In the genomic region with DNA sequence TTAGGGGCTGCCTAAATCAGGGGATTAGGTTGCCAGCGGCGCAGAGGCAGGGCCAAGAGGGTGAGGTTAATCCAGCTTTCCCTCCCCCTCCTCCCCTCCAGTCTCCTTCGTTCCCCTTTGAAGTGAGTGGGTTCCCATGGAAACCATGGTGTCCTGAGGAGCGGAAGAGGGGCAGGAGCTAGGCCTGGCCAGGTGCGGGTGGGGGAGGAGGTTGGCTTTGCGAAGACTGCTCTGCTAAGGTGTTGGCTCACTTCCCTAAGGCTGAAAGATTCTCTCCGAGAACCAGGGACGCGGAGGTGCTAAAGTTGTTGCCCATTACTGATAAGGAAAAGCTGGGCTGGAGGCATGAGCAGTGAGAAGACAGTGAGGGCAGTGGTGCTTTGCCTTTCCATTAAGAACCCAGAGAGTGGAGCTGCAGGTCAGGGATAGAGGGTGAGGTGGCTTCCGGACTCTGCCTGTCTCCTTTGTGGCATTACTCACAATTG, we compare ENCODE assay signal across 13 cellular contexts.
DNase-seq lines count a peak whose midpoint lies in the region; ATAC-seq and TF ChIP-seq lines count a peak whose summit lies in the region.
"Had no signal": no experiment of that assay in that cellular context is flagged by ENCODE, and none has a peak within 500 bp of the region (broad histone marks: within the 10 kb centered on the region; RNA-seq: fewer than 3 reads in every experiment).

No MANE protein-coding gene starts in this region.

- 63 to 72% methylated on average over 10 of the region's 10 CpGs for WGBS in lower leg skin, 2 donors

- TF ChIP-seq POLR2A in lower leg skin (IDR thresholded peaks at IDR 0.05): no peak

- peaks cover 23% of the 10 kb centered on the region for H3K36me3 Mint-ChIP-seq in nephron (ENCODE audit: low read depth)

- H3K4me1 ChIP-seq in ES-I3 (ENCODE audit: insufficient read depth, low read length): peaks cover 33% of the 10 kb centered on the region

- ATAC-seq in HG03469 (IDR thresholded peaks at IDR 0.05; ENCODE audit: unreplicated experiment) (no peak), GM21423 (IDR thresholded peaks at IDR 0.05; ENCODE audit: unreplicated experiment) (no peak)

- H3K4me1 Mint-ChIP-seq in nephron: peaks cover 70% of the 10 kb centered on the region

- H3K36me3 ChIP-seq in ES-I3 (ENCODE audit: insufficient read depth, low read length): no peaks in the 10 kb centered on the region
- H3K36me3 ChIP-seq: sigmoid colon had no signal

- H3K9me3 ChIP-seq in ES-I3 (ENCODE audit: control insufficient read depth, insufficient read depth, low read length): 0 out of 2 replicates have a peak, but pooled peaks cover 2% of the 10 kb centered on the region
- H3K9me3 ChIP-seq: sigmoid colon had no signal

- H3K27me3 Mint-ChIP-seq in nephron (ENCODE audit: low read depth): peaks cover 16% of the 10 kb centered on the region

- H3K27ac Mint-ChIP-seq in nephron: peak overlapping the region; percentile 77 to 82 (median 81)
- H3K27ac Mint-ChIP-seq: activated T-cell treated with anti-CD3 and anti-CD28 coated beads, Interleukin-2, amount 50 U/mL, for 24 hours; stimulated activated naive CD8-positive, alpha-beta T cell treated with anti-CD3 and anti-CD28 coated beads, Interleukin-15, Interleukin-2, amounts not matched to agents 100 ng/mL and 50 ng/mL, for 24 hours had no signal

- intact Hi-C loops in lower leg skin (cut with DNase I; ENCODE audit: low total_unique reads): no loop called here

- peak; percentile 84 for DNase-seq in NCI-H1417 treated with DMSO at 0.1 percent for 48 hours (lab: John Stamatoyannopoulos, UW)
- peak; percentile 78 for DNase-seq in cerebellar cortex (ENCODE audit: low spot score)
- no peak for DNase-seq in UCSD-AML1 (lab: John Stamatoyannopoulos, UW; ENCODE audit: unreplicated experiment)
- DNase-seq in lower leg skin (ENCODE audit: low spot score in 2 of 2): no peak
- DNase-seq: activated T-cell treated with anti-CD3 and anti-CD28 coated beads, Interleukin-2, amount 50 U/mL, for 24 hours; amniotic stem cell; kidney glomerular epithelial cell; sigmoid colon had no signal

- no peaks in the 10 kb centered on the region for H3K9me3 Mint-ChIP-seq in nephron
- H3K9me3 Mint-ChIP-seq: activated T-cell treated with anti-CD3 and anti-CD28 coated beads, Interleukin-2, amount 50 U/mL, for 24 hours; stimulated activated naive CD8-positive, alpha-beta T cell treated with anti-CD3 and anti-CD28 coated beads, Interleukin-15, Interleukin-2, amounts not matched to agents 100 ng/mL and 50 ng/mL, for 24 hours had no signal

- H3K9ac ChIP-seq in ES-I3 (ENCODE audit: low read depth, low read length): peak overlapping the region; percentile 39

- no peak overlapping the region for H3K4me3 ChIP-seq in lower leg skin (ENCODE audit: low read depth, poor library complexity, severe bottlenecking)
- H3K4me3 ChIP-seq: sigmoid colon had no signal

- no peak for TF ChIP-seq CTCF in nephron (IDR thresholded peaks at IDR 0.05; ENCODE audit: unreplicated experiment in 3 of 3)
- no peak for TF ChIP-seq CTCF in lower leg skin (IDR thresholded peaks at IDR 0.05)

- H3K4me3 Mint-ChIP-seq in nephron: peak overlapping the region in 2 of 3 experiments; percentile 20 to 34
- H3K4me3 Mint-ChIP-seq: activated T-cell treated with anti-CD3 and anti-CD28 coated beads, Interleukin-2, amount 50 U/mL, for 24 hours; stimulated activated naive CD8-positive, alpha-beta T cell treated with anti-CD3 and anti-CD28 coated beads, Interleukin-15, Interleukin-2, amounts not matched to agents 100 ng/mL and 50 ng/mL, for 24 hours had no signal

Comparison
In these comparisons a context has a peak if more than half of its experiments do, and no peak if none do; other contexts are left out.
1. DNase-seq: peak in NCI-H1417 treated with DMSO at 0.1 percent for 48 hours (single experiment) and cerebellar cortex (single experiment); none in UCSD-AML1 (single experiment) and lower leg skin (0 of 2).